Comparison of ENCODE assay signal across 26 cellular contexts in genomic region chr3:38988955-38989354, GRCh38.
"Had no signal": no experiment of that assay in that cellular context is flagged by ENCODE, and none has a peak within 500 bp of the region (broad histone marks: within the 10 kb centered on the region; RNA-seq: fewer than 3 reads in every experiment).

No MANE protein-coding gene starts in this region.

- DNase-seq: activated CD4-positive, alpha-beta T cell treated with anti-CD3 and anti-CD28 coated beads for 48 hours; activated CD4-positive, alpha-beta T cell treated with anti-CD3 and anti-CD28 coated beads, Interleukin-2, amount 50 U/mL, for 1 hour; activated CD4-positive, alpha-beta T cell treated with anti-CD3 and anti-CD28 coated beads, Interleukin-2, amount 50 U/mL, for 48 hours; activated CD8-positive, alpha-beta memory T cell treated with anti-CD3 and anti-CD28 coated beads for 24 hours; activated CD8-positive, alpha-beta T cell treated with anti-CD3 and anti-CD28 coated beads for 36 hours; activated effector memory CD4-positive, alpha-beta T cell treated with Interleukin-2 at 50 U/mL for 16 hours; activated gamma-delta T cell treated with Interleukin-2 at 50 U/mL for 16 hours; activated naive CD4-positive, alpha-beta T cell treated with anti-CD3 and anti-CD28 coated beads, Interleukin-2, amount 50 U/mL, for 16 hours; activated naive CD4-positive, alpha-beta T cell treated with Interleukin-2 at 50 U/mL for 16 hours; activated T-cell treated with anti-CD3 and anti-CD28 coated beads, Interleukin-2, amount 50 U/mL, for 4 hours; amniotic stem cell; anterior cingulate cortex; brain microvascular endothelial cell; dorsolateral prefrontal cortex; effector memory CD4-positive, alpha-beta T cell; endodermal cell; foreskin keratinocyte; gastrocnemius medialis; glutamatergic neuron; heart left ventricle; T-helper 2 cell had no signal

- H3K9me3 ChIP-seq: gastrocnemius medialis, heart left ventricle had no signal

- H3K27ac ChIP-seq: brain microvascular endothelial cell, coronary artery, dorsolateral prefrontal cortex, foreskin keratinocyte, gastrocnemius medialis, heart left ventricle, VCaP had no signal

- H3K27me3 ChIP-seq: brain microvascular endothelial cell, foreskin keratinocyte, gastrocnemius medialis had no signal

- H3K36me3 ChIP-seq: brain microvascular endothelial cell, gastrocnemius medialis, heart left ventricle had no signal

- H3K4me3 ChIP-seq: coronary artery, dorsolateral prefrontal cortex, gastrocnemius medialis, heart left ventricle had no signal

- ATAC-seq: activated CD8-positive, alpha-beta T cell treated with anti-CD3 and anti-CD28 coated beads for 36 hours; activated T-cell treated with anti-CD3 and anti-CD28 coated beads, Interleukin-2, amount 50 U/mL, for 4 hours; activated T-helper 17 cell treated with anti-CD3 and anti-CD28 coated beads, Interleukin-2, amount 50 U/mL, for 72 hours; esophagus mucosa; foreskin keratinocyte; gastrocnemius medialis; heart left ventricle; WTC11 had no signal

- H3K4me1 ChIP-seq: gastrocnemius medialis, heart left ventricle had no signal
